9 cellular contexts compared by ENCODE assay signal in genomic region chr16:68246121-68246520, GRCh38. TPM values are rescaled to one million over a fixed set of nuclear protein-coding genes. Genes with fewer than 3 reads are reported as not detected.
DNase-seq lines count a peak whose midpoint lies in the region; ATAC-seq and TF ChIP-seq lines count a peak whose summit lies in the region.
"Had no signal": no experiment of that assay in that cellular context is flagged by ENCODE, and none has a peak within 500 bp of the region (broad histone marks: within the 10 kb centered on the region; RNA-seq: fewer than 3 reads in every experiment).

No MANE protein-coding gene starts in this region.

- no peak for TF ChIP-seq POLR2A in stomach (IDR thresholded peaks at IDR 0.05)

- DNase-seq in T-helper 1 cell = no peak
- no peak for DNase-seq in stomach
- no peak for DNase-seq in NCI-H2196 treated with DMSO at 0.1 percent for 48 hours (lab: John Stamatoyannopoulos, UW; ENCODE audit: unreplicated experiment)
- no peak for DNase-seq in DMS79 (lab: John Stamatoyannopoulos, UW)
- no peak for DNase-seq in GOT3 (lab: John Stamatoyannopoulos, UW)
- DNase-seq: NCI-H69 had no signal

- peak overlapping the region; percentile 83 for H3K4me3 ChIP-seq in iPS-20b (ENCODE audit: low read length)
- peak overlapping the region; percentile 63 to 86 (median 76) for H3K4me3 ChIP-seq in stomach

- peaks cover 17% of the 10 kb centered on the region for H3K4me1 Mint-ChIP-seq in T-helper 1 cell treated with Interleukin-12 subunit alpha and Interleukin-12 subunit beta and Interleukin-4 antibody, amounts not matched to agents 30 μg/mL and 1 μg/mL, for 36 hours (ENCODE audit: low read depth)
- H3K4me1 Mint-ChIP-seq in activated T-helper 17 cell treated with anti-CD3 and anti-CD28 coated beads, Interleukin-2, amount 50 U/mL, for 72 hours = peaks cover 11% of the 10 kb centered on the region

- H3K27me3 Mint-ChIP-seq in T-helper 1 cell treated with Interleukin-12 subunit alpha and Interleukin-12 subunit beta and Interleukin-4 antibody, amounts not matched to agents 30 μg/mL and 1 μg/mL, for 36 hours (ENCODE audit: low read depth) = peaks cover 3% of the 10 kb centered on the region
- H3K27me3 Mint-ChIP-seq in activated T-helper 17 cell treated with anti-CD3 and anti-CD28 coated beads, Interleukin-2, amount 50 U/mL, for 72 hours = no peaks in the 10 kb centered on the region

- no peak for ATAC-seq in activated T-helper 17 cell treated with anti-CD3 and anti-CD28 coated beads, Interleukin-2, amount 50 U/mL, for 72 hours (replicated peaks)

- H3K4me1 ChIP-seq in iPS-20b (ENCODE audit: insufficient read depth, low read length) (peaks cover 4% of the 10 kb centered on the region; the same call in 1 of the 2 replicates), stomach (peaks cover 20 to 37% (median 31%) of the 10 kb centered on the region in 4 donors)

- peak overlapping the region; percentile 76; the same call in 1 of the 2 replicates for H3K9ac ChIP-seq in iPS-20b (ENCODE audit: low read depth, low read length)

- peak overlapping the region; percentile 80 for H3K27ac Mint-ChIP-seq in T-helper 1 cell treated with Interleukin-12 subunit alpha and Interleukin-12 subunit beta and Interleukin-4 antibody, amounts not matched to agents 30 μg/mL and 1 μg/mL, for 36 hours
- H3K27ac Mint-ChIP-seq in activated T-helper 17 cell treated with anti-CD3 and anti-CD28 coated beads, Interleukin-2, amount 50 U/mL, for 72 hours = peak overlapping the region; percentile 75

- WGBS in stomach, 5 donors = 87 to 93% (median 90%) methylated on average over 7 of the region's 7 CpGs

- H3K27me3 ChIP-seq in iPS-20b (ENCODE audit: insufficient read depth, low read length) (peaks cover 22% of the 10 kb centered on the region), stomach (no peaks in the 10 kb centered on the region)

- TF ChIP-seq EP300 in stomach (IDR thresholded peaks at IDR 0.05) = no peak

- H3K27ac ChIP-seq in iPS-20b (ENCODE audit: low read length) (no peak overlapping the region), stomach (peak overlapping the region in 1 of 5 donors; percentile 78)

- H3K4me3 Mint-ChIP-seq in T-helper 1 cell treated with Interleukin-12 subunit alpha and Interleukin-12 subunit beta and Interleukin-4 antibody, amounts not matched to agents 30 μg/mL and 1 μg/mL, for 36 hours = peak overlapping the region; percentile 100
- H3K4me3 Mint-ChIP-seq in activated T-helper 17 cell treated with anti-CD3 and anti-CD28 coated beads, Interleukin-2, amount 50 U/mL, for 72 hours = peak overlapping the region; percentile 99

- TF ChIP-seq CTCF in stomach (IDR thresholded peaks at IDR 0.05) = no peak

- H3K9me3 ChIP-seq in iPS-20b (ENCODE audit: insufficient read depth, low read depth, low read length) = no peaks in the 10 kb centered on the region
- no peaks in the 10 kb centered on the region for H3K9me3 ChIP-seq in stomach

- peaks cover 7% of the 10 kb centered on the region for H3K36me3 Mint-ChIP-seq in T-helper 1 cell treated with Interleukin-12 subunit alpha and Interleukin-12 subunit beta and Interleukin-4 antibody, amounts not matched to agents 30 μg/mL and 1 μg/mL, for 36 hours (ENCODE audit: low read depth)
- peaks cover 20% of the 10 kb centered on the region for H3K36me3 Mint-ChIP-seq in activated T-helper 17 cell treated with anti-CD3 and anti-CD28 coated beads, Interleukin-2, amount 50 U/mL, for 72 hours (ENCODE audit: low read depth)

- intact Hi-C loops in stomach (cut with DNase I; ENCODE audit: low total_unique reads) = loop anchor here (5.0 kb wide), 1 partner anchor 76 kb away; no protein-coding TSS in a partner anchor

- H3K36me3 ChIP-seq in iPS-20b (ENCODE audit: insufficient read depth, low read depth, low read length) (no peaks in the 10 kb centered on the region), stomach (peaks cover 7 to 26% (median 24%) of the 10 kb centered on the region in 4 donors)

- no peaks in the 10 kb centered on the region for H3K9me3 Mint-ChIP-seq in T-helper 1 cell treated with Interleukin-12 subunit alpha and Interleukin-12 subunit beta and Interleukin-4 antibody, amounts not matched to agents 30 μg/mL and 1 μg/mL, for 36 hours
- no peaks in the 10 kb centered on the region for H3K9me3 Mint-ChIP-seq in activated T-helper 17 cell treated with anti-CD3 and anti-CD28 coated beads, Interleukin-2, amount 50 U/mL, for 72 hours

RNA-seq across cellular contexts. Expression of gene PLA2G15, which starts 0.9 kb away (rescaled TPM):
- total RNA-seq in activated T-helper 17 cell treated with anti-CD3 and anti-CD28 coated beads, Interleukin-2, amount 50 U/mL, for 72 hours = 10 to 100 TPM; 11.2 to 15.5 TPM
- 10 to 100 TPM in 2 of 5 donors, 1 to 10 TPM in 3; 3.5 to 16.5 (median 9.8) TPM for total RNA-seq in stomach
- 1 to 10 TPM; 4.4 to 6.0 (median 5.8) TPM for polyA plus RNA-seq in stomach

RNA-seq across cellular contexts. Expression of gene ESRP2, which starts 10.2 kb away (rescaled TPM):
- under 1 TPM; 0.13 to 0.15 TPM for total RNA-seq in activated T-helper 17 cell treated with anti-CD3 and anti-CD28 coated beads, Interleukin-2, amount 50 U/mL, for 72 hours
- total RNA-seq in stomach = 100 to 1,000 TPM in 1 of 5 donors, 10 to 100 TPM in 4; 19.8 to 184 (median 76.3) TPM
- 10 to 100 TPM; 21.5 to 36.9 (median 31.2) TPM for polyA plus RNA-seq in stomach

RNA-seq across cellular contexts. Expression of gene SLC7A6, which starts 18.2 kb away (rescaled TPM):
- 10 to 100 TPM; 65.6 to 99.0 TPM for total RNA-seq in activated T-helper 17 cell treated with anti-CD3 and anti-CD28 coated beads, Interleukin-2, amount 50 U/mL, for 72 hours
- total RNA-seq in stomach = 10 to 100 TPM; 11.9 to 66.1 (median 17.2) TPM
- 1 to 10 TPM; 2.9 to 6.0 (median 4.2) TPM for polyA plus RNA-seq in stomach

Comparison
In these comparisons a context has a peak if more than half of its experiments do, and no peak if none do; other contexts are left out.
1. RNA of gene ESRP2, which starts 10.2 kb away (total RNA-seq): 19.8 to 184 TPM in stomach; 0.13 to 0.15 TPM in activated T-helper 17 cell treated with anti-CD3 and anti-CD28 coated beads, Interleukin-2, amount 50 U/mL, for 72 hours; every median in the first group is over 10 times any median in the second.